In the genomic region with DNA sequence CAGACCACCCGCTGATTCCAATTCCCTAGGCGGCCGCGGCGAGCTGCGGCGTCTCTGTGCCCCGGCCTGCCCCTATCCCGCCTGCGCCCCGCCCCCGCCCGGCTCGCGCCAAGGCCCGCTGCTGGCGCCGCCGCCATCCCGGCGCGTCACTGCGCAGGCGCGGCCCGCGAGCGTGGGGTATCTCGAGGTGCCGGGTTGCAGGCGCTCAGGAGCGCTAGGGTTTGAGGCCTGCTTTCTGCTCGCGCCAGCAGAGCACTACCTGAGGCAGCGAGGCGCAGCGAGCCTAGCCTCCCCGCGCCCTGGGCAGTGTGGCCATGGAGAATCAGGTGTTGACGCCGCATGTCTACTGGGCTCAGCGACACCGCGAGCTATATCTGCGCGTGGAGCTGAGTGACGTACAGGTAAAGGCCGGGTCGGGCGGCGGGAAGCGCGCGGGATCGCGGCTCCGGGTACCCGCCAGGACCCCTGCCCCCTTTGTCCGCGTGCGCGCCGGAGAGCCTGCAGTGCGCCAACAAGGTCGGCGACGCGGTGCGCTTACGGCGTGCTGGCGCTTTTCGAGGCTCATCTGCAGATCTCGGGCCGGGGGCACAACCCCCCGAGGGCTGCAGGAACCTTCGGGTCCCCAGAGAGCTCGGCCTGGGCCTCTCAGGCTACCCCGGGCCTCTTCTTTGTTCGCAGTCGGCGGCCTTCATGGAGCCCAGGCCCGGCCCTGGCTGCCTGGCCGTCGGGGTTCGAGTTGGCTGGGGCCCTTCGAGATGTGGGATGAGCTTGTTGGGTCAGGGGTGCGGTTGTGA, we compare ENCODE assay signal across 8 cellular contexts. TPM values are rescaled to one million over a fixed set of nuclear protein-coding genes. Genes with fewer than 3 reads are reported as not detected.
DNase-seq lines count a peak whose midpoint lies in the region; TF ChIP-seq lines count a peak whose summit lies in the region.

A gene with protein sequence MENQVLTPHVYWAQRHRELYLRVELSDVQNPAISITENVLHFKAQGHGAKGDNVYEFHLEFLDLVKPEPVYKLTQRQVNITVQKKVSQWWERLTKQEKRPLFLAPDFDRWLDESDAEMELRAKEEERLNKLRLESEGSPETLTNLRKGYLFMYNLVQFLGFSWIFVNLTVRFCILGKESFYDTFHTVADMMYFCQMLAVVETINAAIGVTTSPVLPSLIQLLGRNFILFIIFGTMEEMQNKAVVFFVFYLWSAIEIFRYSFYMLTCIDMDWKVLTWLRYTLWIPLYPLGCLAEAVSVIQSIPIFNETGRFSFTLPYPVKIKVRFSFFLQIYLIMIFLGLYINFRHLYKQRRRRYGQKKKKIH (plus strand): TSS at position 146 of the 794 bp plus-strand sequence. CDS start 169 bp downstream, at position 315.

- no peaks in the 10 kb centered on the region for H3K9me2 ChIP-seq in MM.1S (replicated peaks; ENCODE audit: insufficient read depth, low read length)

- H3K27ac ChIP-seq in MM.1S (ENCODE audit: low read length) (peak within 1 kb of the TSS; percentile 80), SJSA1 (peak within 1 kb of the TSS; percentile 72), subcutaneous abdominal adipose tissue (ENCODE audit: low read depth, low read length) (no peak within 1 kb of the TSS)

- no peaks in the 10 kb centered on the region for H3K27me3 ChIP-seq in MM.1S (replicated peaks; ENCODE audit: insufficient read depth, low read length)
- no peaks in the 10 kb centered on the region for H3K27me3 ChIP-seq in SJSA1 (replicated peaks)
- H3K27me3 ChIP-seq in neuron (ENCODE audit: insufficient read depth, low read length), result no peaks in the 10 kb centered on the region
- no peaks in the 10 kb centered on the region for H3K27me3 ChIP-seq in subcutaneous abdominal adipose tissue (ENCODE audit: control insufficient read depth in 5 of 5, insufficient read depth in 4 of 5, low read length in 5 of 5)

- peaks cover 10% of the 10 kb centered on the region; the same call in 1 of the 2 replicates for H4K20me1 ChIP-seq in MM.1S (ENCODE audit: insufficient read depth, low read length)

- peak within 1 kb of the TSS; percentile 98 for H3K4me3 ChIP-seq in MM.1S (ENCODE audit: low read length)
- peak within 1 kb of the TSS; percentile 96 for H3K4me3 ChIP-seq in SJSA1
- peak within 1 kb of the TSS; percentile 91 for H3K4me3 ChIP-seq in neuron (ENCODE audit: low read length)
- peak within 1 kb of the TSS; percentile 81 to 90 (median 84) for H3K4me3 ChIP-seq in subcutaneous abdominal adipose tissue (ENCODE audit: low read depth in 1 of 5, low read length in 5 of 5)

- 0 out of 2 replicates have a peak, but pooled peaks cover 6% of the 10 kb centered on the region for H3K4me1 ChIP-seq in MM.1S (ENCODE audit: low read length)
- peaks cover 34% of the 10 kb centered on the region for H3K4me1 ChIP-seq in SJSA1 (replicated peaks)
- peaks cover 22% of the 10 kb centered on the region for H3K4me1 ChIP-seq in neuron (ENCODE audit: insufficient read depth, low read length)
- H3K4me1 ChIP-seq in subcutaneous abdominal adipose tissue (ENCODE audit: control insufficient read depth in 5 of 5, insufficient read depth in 5 of 5, low read length in 5 of 5), result peaks cover 2 to 35% (median 25%) of the 10 kb centered on the region in 5 donors

- H3K36me3 ChIP-seq in MM.1S (replicated peaks; ENCODE audit: insufficient read depth, low read length) (no peaks in the 10 kb centered on the region), SJSA1 (peaks cover 12% of the 10 kb centered on the region), neuron (ENCODE audit: insufficient read depth, low read length) (no peaks in the 10 kb centered on the region), subcutaneous abdominal adipose tissue (ENCODE audit: control insufficient read depth in 5 of 5, insufficient read depth in 5 of 5, low read length in 5 of 5) (no peaks in the 10 kb centered on the region)

- peak within 1 kb of the TSS; percentile 95 for H3K9ac ChIP-seq in MM.1S (ENCODE audit: low read length)
- peak within 1 kb of the TSS; percentile 72 to 89 (median 80) for H3K9ac ChIP-seq in subcutaneous abdominal adipose tissue (ENCODE audit: low read length in 5 of 5)

- no peaks in the 10 kb centered on the region for H3K9me3 ChIP-seq in MM.1S (replicated peaks; ENCODE audit: insufficient read depth, low read length)
- H3K9me3 ChIP-seq in SJSA1 (replicated peaks), result no peaks in the 10 kb centered on the region
- H3K9me3 ChIP-seq in neuron (ENCODE audit: low read length), result no peaks in the 10 kb centered on the region
- no peaks in the 10 kb centered on the region for H3K9me3 ChIP-seq in subcutaneous abdominal adipose tissue (ENCODE audit: control insufficient read depth in 5 of 5, low read length in 5 of 5)

- H3K79me2 ChIP-seq in MM.1S (ENCODE audit: low read length), result peaks cover 51% of the 10 kb centered on the region

- no peaks in the 10 kb centered on the region; the same call in 1 of the 2 replicates for H3F3A ChIP-seq in MM.1S (ENCODE audit: insufficient read depth, low read length)

- H2AFZ ChIP-seq in MM.1S (ENCODE audit: low read length) (peak within 1 kb of the TSS; percentile 100), neuron (ENCODE audit: low read depth, low read length) (peak within 1 kb of the TSS; percentile 35)

- DNase-seq in EH (ENCODE audit: low read depth) (peak; percentile 82), H4 (ENCODE audit: low spot score) (peak; percentile 54), MM.1S (peak; percentile 92), SJSA1 (ENCODE audit: low read depth in 1 of 2, low spot score in 2 of 2) (peak; percentile 70 to 91), foreskin melanocyte (peak; percentile 59)
- DNase-seq in activated gamma-delta T cell treated with anti-CD3 and anti-CD28 coated beads, Interleukin-2, amount 50 U/mL, for 16 hours (ENCODE audit: low read depth), result peak; percentile 82

- peak within 1 kb of the TSS; percentile 99 for H3K4me2 ChIP-seq in MM.1S (ENCODE audit: low read depth, low read length)

- no peak for TF ChIP-seq CTCF in MM.1S (IDR thresholded peaks at IDR 0.05; ENCODE audit: low read length)

RNA-seq across cellular contexts. Expression of the gene that starts here (rescaled TPM):
- total RNA-seq in H4 (2014; rRNA removed; shearing (Covaris generic)), result 98.2 and 105 TPM in 2 replicates
- 146 and 177 TPM in 2 replicates for total RNA-seq in SJSA1 (2014; rRNA removed; shearing (Covaris generic))
